ENCODE assay signal across 1 cellular context in the genomic region with DNA sequence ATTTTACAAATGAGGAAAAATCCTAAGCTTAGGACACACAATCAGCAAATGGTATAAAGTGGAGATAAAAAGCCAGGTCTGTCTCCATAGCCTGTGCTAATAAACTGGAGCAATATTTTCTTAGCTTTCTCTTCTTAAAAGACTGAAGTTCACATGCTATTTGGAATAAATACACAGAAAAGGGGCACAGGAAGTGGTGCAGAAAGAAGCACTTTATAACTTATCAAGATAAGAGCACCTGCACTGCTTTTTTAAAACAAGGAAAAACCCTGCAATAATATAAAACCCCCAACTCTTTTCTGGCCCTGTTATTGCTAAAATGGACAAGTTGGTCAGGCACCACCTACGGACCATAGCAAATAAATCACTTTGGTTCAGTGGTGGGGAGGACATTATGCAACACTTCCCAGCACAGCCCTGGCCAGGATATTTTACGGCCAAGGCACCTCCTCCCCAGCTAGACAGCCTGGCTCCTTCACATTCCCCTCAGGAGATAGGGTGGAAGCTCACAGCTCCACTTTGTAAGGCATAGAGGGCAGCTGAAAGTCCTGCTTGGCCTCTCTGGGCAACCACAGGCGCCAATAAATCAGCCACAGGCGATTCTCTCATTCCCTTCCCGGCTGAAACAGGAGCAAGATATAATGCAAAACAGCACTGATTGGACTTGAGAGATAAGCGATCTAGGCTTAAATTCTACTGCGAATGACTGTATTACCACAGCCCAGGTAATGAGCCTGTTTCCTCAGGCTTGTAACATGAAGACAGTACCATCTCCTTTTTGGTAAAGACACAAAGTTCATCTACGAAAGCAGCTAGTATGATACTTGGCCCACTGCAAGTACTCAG.
TF ChIP-seq lines count a peak whose summit lies in the region.

No MANE protein-coding gene starts in this region.

TF ChIP-seq in HepG2, 621 proteins besides CTCF, POLR2A, EP300 and RAD21 (continued from another document and continues in another):
- TF ChIP-seq, protein P1, sequence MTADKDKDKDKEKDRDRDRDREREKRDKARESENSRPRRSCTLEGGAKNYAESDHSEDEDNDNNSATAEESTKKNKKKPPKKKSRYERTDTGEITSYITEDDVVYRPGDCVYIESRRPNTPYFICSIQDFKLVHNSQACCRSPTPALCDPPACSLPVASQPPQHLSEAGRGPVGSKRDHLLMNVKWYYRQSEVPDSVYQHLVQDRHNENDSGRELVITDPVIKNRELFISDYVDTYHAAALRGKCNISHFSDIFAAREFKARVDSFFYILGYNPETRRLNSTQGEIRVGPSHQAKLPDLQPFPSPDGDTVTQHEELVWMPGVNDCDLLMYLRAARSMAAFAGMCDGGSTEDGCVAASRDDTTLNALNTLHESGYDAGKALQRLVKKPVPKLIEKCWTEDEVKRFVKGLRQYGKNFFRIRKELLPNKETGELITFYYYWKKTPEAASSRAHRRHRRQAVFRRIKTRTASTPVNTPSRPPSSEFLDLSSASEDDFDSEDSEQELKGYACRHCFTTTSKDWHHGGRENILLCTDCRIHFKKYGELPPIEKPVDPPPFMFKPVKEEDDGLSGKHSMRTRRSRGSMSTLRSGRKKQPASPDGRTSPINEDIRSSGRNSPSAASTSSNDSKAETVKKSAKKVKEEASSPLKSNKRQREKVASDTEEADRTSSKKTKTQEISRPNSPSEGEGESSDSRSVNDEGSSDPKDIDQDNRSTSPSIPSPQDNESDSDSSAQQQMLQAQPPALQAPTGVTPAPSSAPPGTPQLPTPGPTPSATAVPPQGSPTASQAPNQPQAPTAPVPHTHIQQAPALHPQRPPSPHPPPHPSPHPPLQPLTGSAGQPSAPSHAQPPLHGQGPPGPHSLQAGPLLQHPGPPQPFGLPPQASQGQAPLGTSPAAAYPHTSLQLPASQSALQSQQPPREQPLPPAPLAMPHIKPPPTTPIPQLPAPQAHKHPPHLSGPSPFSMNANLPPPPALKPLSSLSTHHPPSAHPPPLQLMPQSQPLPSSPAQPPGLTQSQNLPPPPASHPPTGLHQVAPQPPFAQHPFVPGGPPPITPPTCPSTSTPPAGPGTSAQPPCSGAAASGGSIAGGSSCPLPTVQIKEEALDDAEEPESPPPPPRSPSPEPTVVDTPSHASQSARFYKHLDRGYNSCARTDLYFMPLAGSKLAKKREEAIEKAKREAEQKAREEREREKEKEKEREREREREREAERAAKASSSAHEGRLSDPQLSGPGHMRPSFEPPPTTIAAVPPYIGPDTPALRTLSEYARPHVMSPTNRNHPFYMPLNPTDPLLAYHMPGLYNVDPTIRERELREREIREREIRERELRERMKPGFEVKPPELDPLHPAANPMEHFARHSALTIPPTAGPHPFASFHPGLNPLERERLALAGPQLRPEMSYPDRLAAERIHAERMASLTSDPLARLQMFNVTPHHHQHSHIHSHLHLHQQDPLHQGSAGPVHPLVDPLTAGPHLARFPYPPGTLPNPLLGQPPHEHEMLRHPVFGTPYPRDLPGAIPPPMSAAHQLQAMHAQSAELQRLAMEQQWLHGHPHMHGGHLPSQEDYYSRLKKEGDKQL (CRISPR knock-in tag; IDR thresholded peaks at IDR 0.05; ENCODE audit: low read depth), result no peak
- TF ChIP-seq POLR2AphosphoS2 (IDR thresholded peaks at IDR 0.05; ENCODE audit: low read depth, low read length) (no peak), CEBPB (IDR thresholded peaks at IDR 0.05; ENCODE audit: borderline replicate concordance, low read depth, low read length) (peak; percentile 85), ZNF121 (CRISPR knock-in tag; IDR thresholded peaks at IDR 0.05) (peak; percentile 52; the same call in 1 of the 2 replicates), SIN3B (IDR thresholded peaks at IDR 0.05; ENCODE audit: low read length) (no peak), ZNF883 (CRISPR knock-in tag; IDR thresholded peaks at IDR 0.05; ENCODE audit: not compliant biosample characterization) (no peak), ZNF652 (CRISPR knock-in tag; IDR thresholded peaks at IDR 0.05; ENCODE audit: borderline replicate concordance, low read depth) (no peak), ZNF644 (CRISPR knock-in tag; IDR thresholded peaks at IDR 0.05; ENCODE audit: low read depth) (no peak; the same call in 1 of the 2 replicates), GATAD1 (CRISPR knock-in tag; IDR thresholded peaks at IDR 0.05) (no peak), TEAD3 (CRISPR knock-in tag; optimal IDR thresholded peaks at IDR 0.05; ENCODE audit: borderline replicate concordance) (peak; percentile 57), HMG20B (CRISPR knock-in tag; conservative IDR thresholded peaks at IDR 0.05) (peak; percentile 71; the same call in 1 of the 2 replicates), SRSF4 (IDR thresholded peaks at IDR 0.05; ENCODE audit: low read depth, low read length, poor library complexity, severe bottlenecking) (no peak), SOX13 (IDR thresholded peaks at IDR 0.05) (no peak), SOX13 (CRISPR knock-in tag; conservative IDR thresholded peaks at IDR 0.05 in 1 of 2, IDR thresholded peaks at IDR 0.05 in 1 of 2) (no peak), SP4 (CRISPR knock-in tag; IDR thresholded peaks at IDR 0.05) (no peak), NFIC (IDR thresholded peaks at IDR 0.05; ENCODE audit: low read length) (no peak), ZNF619 (CRISPR knock-in tag; IDR thresholded peaks at IDR 0.05) (no peak), SAFB2 (CRISPR knock-in tag; IDR thresholded peaks at IDR 0.05; ENCODE audit: borderline replicate concordance, low read depth) (no peak), SP1 (IDR thresholded peaks at IDR 0.05) (no peak), SP1 (CRISPR knock-in tag; IDR thresholded peaks at IDR 0.05) (no peak)
- TF ChIP-seq, protein P2, sequence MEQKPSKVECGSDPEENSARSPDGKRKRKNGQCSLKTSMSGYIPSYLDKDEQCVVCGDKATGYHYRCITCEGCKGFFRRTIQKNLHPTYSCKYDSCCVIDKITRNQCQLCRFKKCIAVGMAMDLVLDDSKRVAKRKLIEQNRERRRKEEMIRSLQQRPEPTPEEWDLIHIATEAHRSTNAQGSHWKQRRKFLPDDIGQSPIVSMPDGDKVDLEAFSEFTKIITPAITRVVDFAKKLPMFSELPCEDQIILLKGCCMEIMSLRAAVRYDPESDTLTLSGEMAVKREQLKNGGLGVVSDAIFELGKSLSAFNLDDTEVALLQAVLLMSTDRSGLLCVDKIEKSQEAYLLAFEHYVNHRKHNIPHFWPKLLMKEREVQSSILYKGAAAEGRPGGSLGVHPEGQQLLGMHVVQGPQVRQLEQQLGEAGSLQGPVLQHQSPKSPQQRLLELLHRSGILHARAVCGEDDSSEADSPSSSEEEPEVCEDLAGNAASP (CRISPR knock-in tag; IDR thresholded peaks at IDR 0.05; ENCODE audit: borderline replicate concordance), result no peak
- TF ChIP-seq, protein P3, sequence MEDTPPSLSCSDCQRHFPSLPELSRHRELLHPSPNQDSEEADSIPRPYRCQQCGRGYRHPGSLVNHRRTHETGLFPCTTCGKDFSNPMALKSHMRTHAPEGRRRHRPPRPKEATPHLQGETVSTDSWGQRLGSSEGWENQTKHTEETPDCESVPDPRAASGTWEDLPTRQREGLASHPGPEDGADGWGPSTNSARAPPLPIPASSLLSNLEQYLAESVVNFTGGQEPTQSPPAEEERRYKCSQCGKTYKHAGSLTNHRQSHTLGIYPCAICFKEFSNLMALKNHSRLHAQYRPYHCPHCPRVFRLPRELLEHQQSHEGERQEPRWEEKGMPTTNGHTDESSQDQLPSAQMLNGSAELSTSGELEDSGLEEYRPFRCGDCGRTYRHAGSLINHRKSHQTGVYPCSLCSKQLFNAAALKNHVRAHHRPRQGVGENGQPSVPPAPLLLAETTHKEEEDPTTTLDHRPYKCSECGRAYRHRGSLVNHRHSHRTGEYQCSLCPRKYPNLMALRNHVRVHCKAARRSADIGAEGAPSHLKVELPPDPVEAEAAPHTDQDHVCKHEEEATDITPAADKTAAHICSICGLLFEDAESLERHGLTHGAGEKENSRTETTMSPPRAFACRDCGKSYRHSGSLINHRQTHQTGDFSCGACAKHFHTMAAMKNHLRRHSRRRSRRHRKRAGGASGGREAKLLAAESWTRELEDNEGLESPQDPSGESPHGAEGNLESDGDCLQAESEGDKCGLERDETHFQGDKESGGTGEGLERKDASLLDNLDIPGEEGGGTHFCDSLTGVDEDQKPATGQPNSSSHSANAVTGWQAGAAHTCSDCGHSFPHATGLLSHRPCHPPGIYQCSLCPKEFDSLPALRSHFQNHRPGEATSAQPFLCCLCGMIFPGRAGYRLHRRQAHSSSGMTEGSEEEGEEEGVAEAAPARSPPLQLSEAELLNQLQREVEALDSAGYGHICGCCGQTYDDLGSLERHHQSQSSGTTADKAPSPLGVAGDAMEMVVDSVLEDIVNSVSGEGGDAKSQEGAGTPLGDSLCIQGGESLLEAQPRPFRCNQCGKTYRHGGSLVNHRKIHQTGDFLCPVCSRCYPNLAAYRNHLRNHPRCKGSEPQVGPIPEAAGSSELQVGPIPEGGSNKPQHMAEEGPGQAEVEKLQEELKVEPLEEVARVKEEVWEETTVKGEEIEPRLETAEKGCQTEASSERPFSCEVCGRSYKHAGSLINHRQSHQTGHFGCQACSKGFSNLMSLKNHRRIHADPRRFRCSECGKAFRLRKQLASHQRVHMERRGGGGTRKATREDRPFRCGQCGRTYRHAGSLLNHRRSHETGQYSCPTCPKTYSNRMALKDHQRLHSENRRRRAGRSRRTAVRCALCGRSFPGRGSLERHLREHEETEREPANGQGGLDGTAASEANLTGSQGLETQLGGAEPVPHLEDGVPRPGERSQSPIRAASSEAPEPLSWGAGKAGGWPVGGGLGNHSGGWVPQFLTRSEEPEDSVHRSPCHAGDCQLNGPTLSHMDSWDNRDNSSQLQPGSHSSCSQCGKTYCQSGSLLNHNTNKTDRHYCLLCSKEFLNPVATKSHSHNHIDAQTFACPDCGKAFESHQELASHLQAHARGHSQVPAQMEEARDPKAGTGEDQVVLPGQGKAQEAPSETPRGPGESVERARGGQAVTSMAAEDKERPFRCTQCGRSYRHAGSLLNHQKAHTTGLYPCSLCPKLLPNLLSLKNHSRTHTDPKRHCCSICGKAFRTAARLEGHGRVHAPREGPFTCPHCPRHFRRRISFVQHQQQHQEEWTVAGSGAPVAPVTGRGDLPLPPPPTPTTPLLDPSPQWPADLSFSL (CRISPR knock-in tag; IDR thresholded peaks at IDR 0.05), result no peak
- TF ChIP-seq, protein P4, sequence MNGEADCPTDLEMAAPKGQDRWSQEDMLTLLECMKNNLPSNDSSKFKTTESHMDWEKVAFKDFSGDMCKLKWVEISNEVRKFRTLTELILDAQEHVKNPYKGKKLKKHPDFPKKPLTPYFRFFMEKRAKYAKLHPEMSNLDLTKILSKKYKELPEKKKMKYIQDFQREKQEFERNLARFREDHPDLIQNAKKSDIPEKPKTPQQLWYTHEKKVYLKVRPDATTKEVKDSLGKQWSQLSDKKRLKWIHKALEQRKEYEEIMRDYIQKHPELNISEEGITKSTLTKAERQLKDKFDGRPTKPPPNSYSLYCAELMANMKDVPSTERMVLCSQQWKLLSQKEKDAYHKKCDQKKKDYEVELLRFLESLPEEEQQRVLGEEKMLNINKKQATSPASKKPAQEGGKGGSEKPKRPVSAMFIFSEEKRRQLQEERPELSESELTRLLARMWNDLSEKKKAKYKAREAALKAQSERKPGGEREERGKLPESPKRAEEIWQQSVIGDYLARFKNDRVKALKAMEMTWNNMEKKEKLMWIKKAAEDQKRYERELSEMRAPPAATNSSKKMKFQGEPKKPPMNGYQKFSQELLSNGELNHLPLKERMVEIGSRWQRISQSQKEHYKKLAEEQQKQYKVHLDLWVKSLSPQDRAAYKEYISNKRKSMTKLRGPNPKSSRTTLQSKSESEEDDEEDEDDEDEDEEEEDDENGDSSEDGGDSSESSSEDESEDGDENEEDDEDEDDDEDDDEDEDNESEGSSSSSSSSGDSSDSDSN (CRISPR knock-in tag; IDR thresholded peaks at IDR 0.05), result no peak
- TF ChIP-seq, protein P5, sequence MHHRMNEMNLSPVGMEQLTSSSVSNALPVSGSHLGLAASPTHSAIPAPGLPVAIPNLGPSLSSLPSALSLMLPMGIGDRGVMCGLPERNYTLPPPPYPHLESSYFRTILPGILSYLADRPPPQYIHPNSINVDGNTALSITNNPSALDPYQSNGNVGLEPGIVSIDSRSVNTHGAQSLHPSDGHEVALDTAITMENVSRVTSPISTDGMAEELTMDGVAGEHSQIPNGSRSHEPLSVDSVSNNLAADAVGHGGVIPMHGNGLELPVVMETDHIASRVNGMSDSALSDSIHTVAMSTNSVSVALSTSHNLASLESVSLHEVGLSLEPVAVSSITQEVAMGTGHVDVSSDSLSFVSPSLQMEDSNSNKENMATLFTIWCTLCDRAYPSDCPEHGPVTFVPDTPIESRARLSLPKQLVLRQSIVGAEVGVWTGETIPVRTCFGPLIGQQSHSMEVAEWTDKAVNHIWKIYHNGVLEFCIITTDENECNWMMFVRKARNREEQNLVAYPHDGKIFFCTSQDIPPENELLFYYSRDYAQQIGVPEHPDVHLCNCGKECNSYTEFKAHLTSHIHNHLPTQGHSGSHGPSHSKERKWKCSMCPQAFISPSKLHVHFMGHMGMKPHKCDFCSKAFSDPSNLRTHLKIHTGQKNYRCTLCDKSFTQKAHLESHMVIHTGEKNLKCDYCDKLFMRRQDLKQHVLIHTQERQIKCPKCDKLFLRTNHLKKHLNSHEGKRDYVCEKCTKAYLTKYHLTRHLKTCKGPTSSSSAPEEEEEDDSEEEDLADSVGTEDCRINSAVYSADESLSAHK (CRISPR knock-in tag; IDR thresholded peaks at IDR 0.05; ENCODE audit: borderline replicate concordance), result no peak
- TF ChIP-seq, protein P6, sequence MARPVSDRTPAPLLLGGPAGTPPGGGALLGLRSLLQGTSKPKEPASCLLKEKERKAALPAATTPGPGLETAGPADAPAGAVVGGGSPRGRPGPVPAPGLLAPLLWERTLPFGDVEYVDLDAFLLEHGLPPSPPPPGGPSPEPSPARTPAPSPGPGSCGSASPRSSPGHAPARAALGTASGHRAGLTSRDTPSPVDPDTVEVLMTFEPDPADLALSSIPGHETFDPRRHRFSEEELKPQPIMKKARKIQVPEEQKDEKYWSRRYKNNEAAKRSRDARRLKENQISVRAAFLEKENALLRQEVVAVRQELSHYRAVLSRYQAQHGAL (CRISPR knock-in tag; IDR thresholded peaks at IDR 0.05; ENCODE audit: not compliant biosample characterization), result no peak
- TF ChIP-seq, protein P7, sequence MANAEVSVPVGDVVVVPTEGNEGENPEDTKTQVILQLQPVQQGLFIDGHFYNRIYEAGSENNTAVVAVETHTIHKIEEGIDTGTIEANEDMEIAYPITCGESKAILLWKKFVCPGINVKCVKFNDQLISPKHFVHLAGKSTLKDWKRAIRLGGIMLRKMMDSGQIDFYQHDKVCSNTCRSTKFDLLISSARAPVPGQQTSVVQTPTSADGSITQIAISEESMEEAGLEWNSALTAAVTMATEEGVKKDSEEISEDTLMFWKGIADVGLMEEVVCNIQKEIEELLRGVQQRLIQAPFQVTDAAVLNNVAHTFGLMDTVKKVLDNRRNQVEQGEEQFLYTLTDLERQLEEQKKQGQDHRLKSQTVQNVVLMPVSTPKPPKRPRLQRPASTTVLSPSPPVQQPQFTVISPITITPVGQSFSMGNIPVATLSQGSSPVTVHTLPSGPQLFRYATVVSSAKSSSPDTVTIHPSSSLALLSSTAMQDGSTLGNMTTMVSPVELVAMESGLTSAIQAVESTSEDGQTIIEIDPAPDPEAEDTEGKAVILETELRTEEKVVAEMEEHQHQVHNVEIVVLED (CRISPR knock-in tag; IDR thresholded peaks at IDR 0.05; ENCODE audit: borderline replicate concordance), result no peak
- TF ChIP-seq, protein P8, sequence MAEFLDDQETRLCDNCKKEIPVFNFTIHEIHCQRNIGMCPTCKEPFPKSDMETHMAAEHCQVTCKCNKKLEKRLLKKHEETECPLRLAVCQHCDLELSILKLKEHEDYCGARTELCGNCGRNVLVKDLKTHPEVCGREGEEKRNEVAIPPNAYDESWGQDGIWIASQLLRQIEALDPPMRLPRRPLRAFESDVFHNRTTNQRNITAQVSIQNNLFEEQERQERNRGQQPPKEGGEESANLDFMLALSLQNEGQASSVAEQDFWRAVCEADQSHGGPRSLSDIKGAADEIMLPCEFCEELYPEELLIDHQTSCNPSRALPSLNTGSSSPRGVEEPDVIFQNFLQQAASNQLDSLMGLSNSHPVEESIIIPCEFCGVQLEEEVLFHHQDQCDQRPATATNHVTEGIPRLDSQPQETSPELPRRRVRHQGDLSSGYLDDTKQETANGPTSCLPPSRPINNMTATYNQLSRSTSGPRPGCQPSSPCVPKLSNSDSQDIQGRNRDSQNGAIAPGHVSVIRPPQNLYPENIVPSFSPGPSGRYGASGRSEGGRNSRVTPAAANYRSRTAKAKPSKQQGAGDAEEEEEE (CRISPR knock-in tag; IDR thresholded peaks at IDR 0.05; ENCODE audit: borderline replicate concordance), result no peak
